Comparison of ENCODE assay signal across 1 cellular context in genomic region chr2:215918901-215919585, GRCh38.
TF ChIP-seq lines count a peak whose summit lies in the region.

No MANE protein-coding gene starts in this region.

TF ChIP-seq in SK-N-SH treated with all-trans-retinoic acid at 6 μM for 48 hours, 23 proteins besides CTCF, POLR2A, EP300 and RAD21 (continued from another document):
- no peak for TF ChIP-seq RARB (CRISPR knock-in tag; IDR thresholded peaks at IDR 0.05)
- TF ChIP-seq PPARA (CRISPR knock-in tag; IDR thresholded peaks at IDR 0.05; ENCODE audit: borderline replicate concordance): no peak
- no peak for TF ChIP-seq ZNF8 (CRISPR knock-in tag; IDR thresholded peaks at IDR 0.05)
- TF ChIP-seq BACH2 (CRISPR knock-in tag; IDR thresholded peaks at IDR 0.05; ENCODE audit: borderline replicate concordance): no peak
- no peak for TF ChIP-seq ZFP3 (CRISPR knock-in tag; IDR thresholded peaks at IDR 0.05)
- TF ChIP-seq GLIS3 (CRISPR knock-in tag; IDR thresholded peaks at IDR 0.05): no peak
- no peak for TF ChIP-seq TSHZ2 (CRISPR knock-in tag; IDR thresholded peaks at IDR 0.05)
- TF ChIP-seq OSR1 (CRISPR knock-in tag; IDR thresholded peaks at IDR 0.05): no peak
- TF ChIP-seq ZC3H10 (CRISPR knock-in tag; IDR thresholded peaks at IDR 0.05): no peak
- TF ChIP-seq ZFP30 (CRISPR knock-in tag; IDR thresholded peaks at IDR 0.05): no peak
- TF ChIP-seq ZNF70 (CRISPR knock-in tag; IDR thresholded peaks at IDR 0.05): no peak
- no peak for TF ChIP-seq ZNF565 (CRISPR knock-in tag; conservative IDR thresholded peaks at IDR 0.05; ENCODE audit: low read depth)
- TF ChIP-seq CSDC2 (CRISPR knock-in tag; IDR thresholded peaks at IDR 0.05): no peak
- TF ChIP-seq PATZ1 (CRISPR knock-in tag; IDR thresholded peaks at IDR 0.05; ENCODE audit: borderline replicate concordance): no peak
- TF ChIP-seq POU6F1 (CRISPR knock-in tag; IDR thresholded peaks at IDR 0.05; ENCODE audit: borderline replicate concordance, low read depth): no peak
- no peak for TF ChIP-seq ESRRG (CRISPR knock-in tag; IDR thresholded peaks at IDR 0.05)
- no peak for TF ChIP-seq ISL1 (CRISPR knock-in tag; IDR thresholded peaks at IDR 0.05)
TF ChIP-seq in SK-N-SH treated with all-trans-retinoic acid at 6 μM for 48 hours: peak in this region for 0.
